ENCODE assay signal across 16 cellular contexts in genomic region chr22:28001171-28001835, GRCh38.
"Had no signal": no experiment of that assay in that cellular context is flagged by ENCODE, and none has a peak within 500 bp of the region (broad histone marks: within the 10 kb centered on the region; RNA-seq: fewer than 3 reads in every experiment).

No MANE protein-coding gene starts in this region.

- ATAC-seq: effector memory CD8-positive, alpha-beta T cell; left cardiac atrium; psoas muscle had no signal

- H3K27me3 Mint-ChIP-seq: naive B cell had no signal

- H3K4me1 Mint-ChIP-seq: immature natural killer cell, naive B cell had no signal

- H3K4me3 Mint-ChIP-seq: effector memory CD8-positive, alpha-beta T cell; immature natural killer cell; naive B cell; nephron had no signal

- H3K27ac Mint-ChIP-seq: effector memory CD8-positive, alpha-beta T cell; immature natural killer cell; nephron had no signal

- H3K36me3 Mint-ChIP-seq: immature natural killer cell, naive B cell had no signal

- DNase-seq: effector memory CD8-positive, alpha-beta T cell; foreskin melanocyte; immature natural killer cell; left ventricle myocardium inferior; mesendoderm; naive B cell; nucleus accumbens; sigmoid colon; stimulated activated CD4-positive, alpha-beta T cell treated with anti-CD3 and anti-CD28 coated beads, Interleukin-2, amount 100 ng/mL, for 24 hours; stimulated activated CD4-positive, alpha-beta T cell treated with anti-CD3 and anti-CD28 coated beads, Interleukin-4, amount 100 ng/mL, for 4 hours; stimulated activated naive CD4-positive, alpha-beta T cell; stomach; transverse colon had no signal

- H3K9me3 Mint-ChIP-seq: effector memory CD8-positive, alpha-beta T cell; immature natural killer cell; naive B cell; nephron had no signal
